11 cellular contexts compared by ENCODE assay signal in genomic region chr11:47189100-47189834, GRCh38. TPM values are rescaled to one million over a fixed set of nuclear protein-coding genes. Genes with fewer than 3 reads are reported as not detected.
A peak's percentile ranks its signal among the peaks of the same experiment; 100 is the strongest.
DNase-seq lines count a peak whose midpoint lies in the region; ATAC-seq, FAIRE-seq and TF ChIP-seq lines count a peak whose summit lies in the region.
"Had no signal": no experiment of that assay in that cellular context is flagged by ENCODE, and none has a peak within 500 bp of the region (broad histone marks: within the 10 kb centered on the region; RNA-seq: fewer than 3 reads in every experiment).

No MANE protein-coding gene starts in this region.

- H3K36me3 ChIP-seq in endothelial cell of umbilical vein (ENCODE audit: control insufficient read depth in 2 of 2, extremely low read depth in 1 of 2, insufficient read depth in 2 of 2, low read length in 2 of 2) (no peaks in the 10 kb centered on the region), muscle layer of duodenum (ENCODE audit: control insufficient read depth in 1 of 2, insufficient read depth in 2 of 2, low read length in 2 of 2) (no peaks in the 10 kb centered on the region), aorta (ENCODE audit: control insufficient read depth in 1 of 2, insufficient read depth in 2 of 2, low read length in 1 of 2) (no peaks in the 10 kb centered on the region)
- H3K36me3 ChIP-seq: adrenal gland had no signal

- no peak for TF ChIP-seq POLR2A in endothelial cell of umbilical vein (IDR thresholded peaks at IDR 0.05; ENCODE audit: low read depth, low read length)

- ATAC-seq in aorta (ENCODE audit: low FRiP score) (no peak), HG02763 (IDR thresholded peaks at IDR 0.05; ENCODE audit: unreplicated experiment) (no peak), HG02588 (IDR thresholded peaks at IDR 0.05; ENCODE audit: unreplicated experiment) (no peak)

- peak; percentile 78 for DNase-seq in AG08396 (ENCODE audit: low spot score)
- DNase-seq in M059J (ENCODE audit: low read depth): peak; percentile 84
- DNase-seq in endothelial cell of umbilical vein (ENCODE audit: low read depth, low spot score): no peak
- no peak for DNase-seq in activated naive CD4-positive, alpha-beta T cell treated with anti-CD3 and anti-CD28 coated beads, Interleukin-2, amount 10 ng/mL, durations not matched to agents 7 days and 5 days
- DNase-seq in aorta: no peak
- DNase-seq: NCI-H2227 treated with DMSO at 0.1 percent for 48 hours had no signal

- no peaks in the 10 kb centered on the region for H3K9me1 ChIP-seq in endothelial cell of umbilical vein (replicated peaks; ENCODE audit: control insufficient read depth, extremely low read depth, insufficient read depth, low read length)

- no peak overlapping the region for H3K4me2 ChIP-seq in endothelial cell of umbilical vein (ENCODE audit: insufficient read depth, low read length)

- H3K4me3 ChIP-seq in endothelial cell of umbilical vein (replicated peaks in 1 of 3; ENCODE audit: insufficient read depth in 1 of 3, low read depth in 1 of 3, low read length in 3 of 3) (no peak overlapping the region), muscle layer of duodenum (ENCODE audit: low read depth in 1 of 2, low read length in 2 of 2) (no peak overlapping the region), aorta (ENCODE audit: low read length in 2 of 2) (no peak overlapping the region)
- H3K4me3 ChIP-seq: adrenal gland had no signal

- H3K27me3 ChIP-seq in endothelial cell of umbilical vein (ENCODE audit: control insufficient read depth in 2 of 2, insufficient read depth in 2 of 2, low read length in 2 of 2) (peaks cover 0 to 3% of the 10 kb centered on the region in 2 experiments), muscle layer of duodenum (ENCODE audit: low read depth, low read length) (no peaks in the 10 kb centered on the region), aorta (ENCODE audit: control insufficient read depth in 1 of 2, insufficient read depth in 2 of 2, low read length in 1 of 2) (no peaks in the 10 kb centered on the region)
- H3K27me3 ChIP-seq: adrenal gland had no signal

- H3K27me3 Mint-ChIP-seq in activated naive CD4-positive, alpha-beta T cell treated with anti-CD3 and anti-CD28 coated beads, Interleukin-2, amount 10 ng/mL, durations not matched to agents 7 days and 5 days: peaks cover 68% of the 10 kb centered on the region

- dilution Hi-C loops in endothelial cell of umbilical vein (cut with MboI; ENCODE audit: extremely low pct_ligation_motif_present, low sequenced_read_pairs): no loop called here

- H4K20me1 ChIP-seq in endothelial cell of umbilical vein (replicated peaks; ENCODE audit: control insufficient read depth, extremely low read depth, insufficient read depth, low read length): no peaks in the 10 kb centered on the region

- FAIRE-seq in endothelial cell of umbilical vein (lab: Jason Lieb, UNC): peak; percentile 61
- FAIRE-seq: islet of Langerhans had no signal

- no peak for TF ChIP-seq CTCF in endothelial cell of umbilical vein (IDR thresholded peaks at IDR 0.05; ENCODE audit: extremely low read depth in 1 of 2, insufficient read depth in 1 of 2, low read depth in 1 of 2, low read length in 2 of 2)

- H3K4me1 ChIP-seq in endothelial cell of umbilical vein (ENCODE audit: control insufficient read depth, extremely low read depth, insufficient read depth, low read length) (peaks cover 16% of the 10 kb centered on the region), muscle layer of duodenum (ENCODE audit: control insufficient read depth in 1 of 2, insufficient read depth in 2 of 2, low read length in 2 of 2) (peaks cover 0 to 34% of the 10 kb centered on the region in 2 donors), aorta (ENCODE audit: control insufficient read depth in 1 of 2, insufficient read depth in 2 of 2, low read length in 2 of 2) (no peaks in the 10 kb centered on the region)

- CTCF ChIA-PET in endothelial cell of umbilical vein (lab: Charles Lee): interaction anchor here (1.0 to 1.5 kb wide), 2 partner anchors 10 to 70 kb away, joined by 3 to 4 read pairs; no protein-coding TSS in a partner anchor
- CTCF ChIA-PET in activated naive CD4-positive, alpha-beta T cell treated with anti-CD3 and anti-CD28 coated beads, Interleukin-2, amount 10 ng/mL, durations not matched to agents 7 days and 5 days (lab: Charles Lee): no interaction called here

- H2AFZ ChIP-seq in endothelial cell of umbilical vein (ENCODE audit: low read depth, low read length): no peak overlapping the region

- no peaks in the 10 kb centered on the region for H3K9me3 ChIP-seq in endothelial cell of umbilical vein (replicated peaks; ENCODE audit: control insufficient read depth, insufficient read depth, low read length)
- H3K9me3 ChIP-seq in muscle layer of duodenum (ENCODE audit: control insufficient read depth in 1 of 2, low read length in 2 of 2): no peaks in the 10 kb centered on the region
- H3K9me3 ChIP-seq in aorta (ENCODE audit: control insufficient read depth, low read length): no peaks in the 10 kb centered on the region
- H3K9me3 ChIP-seq: adrenal gland had no signal

- no peak overlapping the region for H3K9ac ChIP-seq in endothelial cell of umbilical vein (replicated peaks; ENCODE audit: extremely low read depth, insufficient read depth, low read length)

- H3K9me3 Mint-ChIP-seq in activated naive CD4-positive, alpha-beta T cell treated with anti-CD3 and anti-CD28 coated beads, Interleukin-2, amount 10 ng/mL, durations not matched to agents 7 days and 5 days: no peaks in the 10 kb centered on the region

- H3K36me3 Mint-ChIP-seq in activated naive CD4-positive, alpha-beta T cell treated with anti-CD3 and anti-CD28 coated beads, Interleukin-2, amount 10 ng/mL, durations not matched to agents 7 days and 5 days: no peaks in the 10 kb centered on the region

- WGBS in aorta, 2 donors: 26 to 27% methylated on average over 11 of the region's 11 CpGs

- no peak overlapping the region for H3K27ac ChIP-seq in endothelial cell of umbilical vein (ENCODE audit: insufficient read depth, low read depth, low read length)
- peak overlapping the region; percentile 31 for H3K27ac ChIP-seq in muscle layer of duodenum (ENCODE audit: low read length)
- peak overlapping the region in 1 of 2 donors; percentile 45 for H3K27ac ChIP-seq in aorta (ENCODE audit: low read depth in 1 of 2, low read length in 2 of 2)

- no TSS peak for BruUV-seq in endothelial cell of umbilical vein (replicated peaks; lab: Mats Ljungman, UMichigan)

- no peaks in the 10 kb centered on the region for H3K79me2 ChIP-seq in endothelial cell of umbilical vein (ENCODE audit: control insufficient read depth, insufficient read depth, low read length)

- intact Hi-C loops in endothelial cell of umbilical vein (cut with micrococcal nuclease): no loop called here
- intact Hi-C loops in aorta (cut with DNase I): no loop called here

- H3K27ac Mint-ChIP-seq in activated naive CD4-positive, alpha-beta T cell treated with anti-CD3 and anti-CD28 coated beads, Interleukin-2, amount 10 ng/mL, durations not matched to agents 7 days and 5 days: no peak overlapping the region

- POLR2A ChIA-PET in endothelial cell of umbilical vein (lab: Charles Lee): no interaction called here

- no peak overlapping the region for H3K4me3 Mint-ChIP-seq in activated naive CD4-positive, alpha-beta T cell treated with anti-CD3 and anti-CD28 coated beads, Interleukin-2, amount 10 ng/mL, durations not matched to agents 7 days and 5 days

- H3K4me1 Mint-ChIP-seq in activated naive CD4-positive, alpha-beta T cell treated with anti-CD3 and anti-CD28 coated beads, Interleukin-2, amount 10 ng/mL, durations not matched to agents 7 days and 5 days: peaks cover 12% of the 10 kb centered on the region

RNA-seq across cellular contexts. Expression of gene PACSIN3, which starts 3.0 kb away (rescaled TPM):
- 13.3 and 15.8 TPM in 2 replicates for total RNA-seq in M059J (2014; rRNA removed; shearing (Covaris generic))
- total RNA-seq in endothelial cell of umbilical vein (27.2 and 29.0 TPM in 2 replicates), aorta (10 to 100 TPM; 24.6 to 36.2 TPM)
- polyA plus RNA-seq in endothelial cell of umbilical vein (14.7 and 15.2 TPM in 2 replicates), aorta (10 to 100 TPM; 22.0 to 37.1 TPM)
- polyA plus RNA-seq in endothelial cell of umbilical vein (2011; cell fraction: cytosol; rRNA removed): 16.3 and 20.6 TPM in 2 replicates
- polyA plus RNA-seq in endothelial cell of umbilical vein (2011; cell fraction: nucleus; rRNA removed): 16.6 and 18.6 TPM in 2 replicates
- 16.3 and 27.6 TPM in 2 replicates for polyA plus RNA-seq in endothelial cell of umbilical vein (2012)
- polyA minus RNA-seq in endothelial cell of umbilical vein: 7.5 and 11.2 TPM in 2 replicates
- 129 TPM for polyA minus RNA-seq in endothelial cell of umbilical vein (2011; cell fraction: cytosol; rRNA and poly(A)+ RNA removed)
- polyA minus RNA-seq in endothelial cell of umbilical vein (2011; cell fraction: nucleus; rRNA and poly(A)+ RNA removed): 8.0 and 10.8 TPM in 2 replicates

RNA-seq across cellular contexts. Expression of gene ARFGAP2, which starts 12.6 kb away (rescaled TPM):
- 119 and 130 TPM in 2 replicates for total RNA-seq in M059J (2014; rRNA removed; shearing (Covaris generic))
- total RNA-seq in endothelial cell of umbilical vein (78.9 and 84.3 TPM in 2 replicates), aorta (10 to 100 TPM; 65.8 to 68.2 TPM)
- polyA plus RNA-seq in endothelial cell of umbilical vein (101 and 108 TPM in 2 replicates), aorta (10 to 100 TPM; 38.4 to 94.1 TPM)
- 66.2 and 77.5 TPM in 2 replicates for polyA plus RNA-seq in endothelial cell of umbilical vein (2011; cell fraction: cytosol; rRNA removed)
- 210 and 239 TPM in 2 replicates for polyA plus RNA-seq in endothelial cell of umbilical vein (2011; cell fraction: nucleus; rRNA removed)
- 45.1 and 70.9 TPM in 2 replicates for polyA plus RNA-seq in endothelial cell of umbilical vein (2012)
- polyA minus RNA-seq in endothelial cell of umbilical vein: 111 and 135 TPM in 2 replicates
- 35.0 TPM for polyA minus RNA-seq in endothelial cell of umbilical vein (2011; cell fraction: cytosol; rRNA and poly(A)+ RNA removed)
- 143 and 150 TPM in 2 replicates for polyA minus RNA-seq in endothelial cell of umbilical vein (2011; cell fraction: nucleus; rRNA and poly(A)+ RNA removed)

RNA-seq across cellular contexts. Expression of gene DDB2, which starts 25.5 kb away (rescaled TPM):
- 21.2 and 23.2 TPM in 2 replicates for total RNA-seq in M059J (2014; rRNA removed; shearing (Covaris generic))
- 92.4 and 112 TPM in 2 replicates for total RNA-seq in endothelial cell of umbilical vein
- polyA plus RNA-seq in endothelial cell of umbilical vein: 86.1 and 96.6 TPM in 2 replicates
- 70.3 and 77.1 TPM in 2 replicates for polyA plus RNA-seq in endothelial cell of umbilical vein (2011; cell fraction: cytosol; rRNA removed)
- 234 and 235 TPM in 2 replicates for polyA plus RNA-seq in endothelial cell of umbilical vein (2011; cell fraction: nucleus; rRNA removed)
- 93.7 and 116 TPM in 2 replicates for polyA plus RNA-seq in endothelial cell of umbilical vein (2012)
- 72.1 and 77.4 TPM in 2 replicates for polyA minus RNA-seq in endothelial cell of umbilical vein
- 45.6 TPM for polyA minus RNA-seq in endothelial cell of umbilical vein (2011; cell fraction: cytosol; rRNA and poly(A)+ RNA removed)
- 58.0 and 75.8 TPM in 2 replicates for polyA minus RNA-seq in endothelial cell of umbilical vein (2011; cell fraction: nucleus; rRNA and poly(A)+ RNA removed)
- total RNA-seq in aorta: 10 to 100 TPM; 54.8 to 60.6 TPM
- polyA plus RNA-seq in aorta: 100 to 1,000 TPM in 1 of 2 donors, 10 to 100 TPM in 1; 32.9 to 117 TPM

RNA-seq across cellular contexts. Expression of gene ACP2, which starts 59.3 kb away (rescaled TPM):
- total RNA-seq in M059J (2014; rRNA removed; shearing (Covaris generic)): 74.4 and 98.8 TPM in 2 replicates
- total RNA-seq in endothelial cell of umbilical vein (35.6 and 39.7 TPM in 2 replicates), aorta (10 to 100 TPM; 20.6 to 27.8 TPM)
- polyA plus RNA-seq in endothelial cell of umbilical vein (49.2 and 52.6 TPM in 2 replicates), aorta (10 to 100 TPM; 18.0 to 19.9 TPM)
- 32.4 and 38.2 TPM in 2 replicates for polyA plus RNA-seq in endothelial cell of umbilical vein (2011; cell fraction: cytosol; rRNA removed)
- 44.8 and 56.0 TPM in 2 replicates for polyA plus RNA-seq in endothelial cell of umbilical vein (2011; cell fraction: nucleus; rRNA removed)
- 22.8 and 24.6 TPM in 2 replicates for polyA plus RNA-seq in endothelial cell of umbilical vein (2012)
- polyA minus RNA-seq in endothelial cell of umbilical vein: 36.5 and 42.3 TPM in 2 replicates
- polyA minus RNA-seq in endothelial cell of umbilical vein (2011; cell fraction: cytosol; rRNA and poly(A)+ RNA removed): 26.8 TPM
- polyA minus RNA-seq in endothelial cell of umbilical vein (2011; cell fraction: nucleus; rRNA and poly(A)+ RNA removed): 23.0 and 23.4 TPM in 2 replicates

Comparison
In these comparisons a context has a peak if more than half of its experiments do, and no peak if none do; other contexts are left out.
1. DNase-seq: peak in AG08396 (single experiment) and M059J (single experiment); none in endothelial cell of umbilical vein (single experiment), activated naive CD4-positive, alpha-beta T cell treated with anti-CD3 and anti-CD28 coated beads, Interleukin-2, amount 10 ng/mL, durations not matched to agents 7 days and 5 days (single experiment) and aorta (0 of 2).